Comparison of ENCODE assay signal across 17 cellular contexts in genomic region chr22:47088480-47089145, GRCh38.
"Had no signal": no experiment of that assay in that cellular context is flagged by ENCODE, and none has a peak within 500 bp of the region (broad histone marks: within the 10 kb centered on the region; RNA-seq: fewer than 3 reads in every experiment).

No MANE protein-coding gene starts in this region.

- DNase-seq: activated B cell treated with CpG ODN at 0.5 μM for 24 hours; activated CD4-positive, alpha-beta T cell treated with anti-CD3 and anti-CD28 coated beads for 48 hours; activated CD8-positive, alpha-beta memory T cell treated with anti-CD3 and anti-CD28 coated beads, Interleukin-2, amount 50 U/mL, for 4 hours; activated CD8-positive, alpha-beta T cell treated with anti-CD3 and anti-CD28 coated beads for 36 hours; activated naive CD8-positive, alpha-beta T cell treated with anti-CD3 and anti-CD28 coated beads, Interleukin-2, amount 10 ng/mL, durations not matched to agents 7 days and 5 days; activated T-cell treated with anti-CD3 and anti-CD28 coated beads, Interleukin-2, amount 50 U/mL, for 72 hours; left cardiac atrium; lower lobe of right lung; midbrain; occipital lobe; right cardiac atrium; stimulated activated naive CD8-positive, alpha-beta T cell treated with anti-CD3 and anti-CD28 coated beads, Interleukin-15, amount 100 ng/mL, for 72 hours; T-helper 17 cell; testis; upper lobe of right lung had no signal

- H3K9me3 Mint-ChIP-seq: activated B cell treated with CpG ODN at 0.5 μM for 24 hours; activated naive CD8-positive, alpha-beta T cell treated with anti-CD3 and anti-CD28 coated beads, Interleukin-2, amount 10 ng/mL, durations not matched to agents 7 days and 5 days; activated T-cell treated with anti-CD3 and anti-CD28 coated beads, Interleukin-2, amount 50 U/mL, for 72 hours had no signal

- H3K4me3 ChIP-seq: lower lobe of right lung, smooth muscle cell, testis, upper lobe of right lung had no signal

- H3K36me3 ChIP-seq: lower lobe of right lung, upper lobe of right lung had no signal

- H3K27ac Mint-ChIP-seq: activated B cell treated with CpG ODN at 0.5 μM for 24 hours; activated CD8-positive, alpha-beta T cell treated with anti-CD3 and anti-CD28 coated beads for 36 hours; activated naive CD8-positive, alpha-beta T cell treated with anti-CD3 and anti-CD28 coated beads, Interleukin-2, amount 10 ng/mL, durations not matched to agents 7 days and 5 days; activated T-cell treated with anti-CD3 and anti-CD28 coated beads, Interleukin-2, amount 50 U/mL, for 72 hours; progenitor cell of endocrine pancreas; stimulated activated naive CD8-positive, alpha-beta T cell treated with anti-CD3 and anti-CD28 coated beads, Interleukin-15, amount 100 ng/mL, for 72 hours; T-helper 17 cell had no signal

- H3K4me3 Mint-ChIP-seq: activated B cell treated with CpG ODN at 0.5 μM for 24 hours; activated CD8-positive, alpha-beta T cell treated with anti-CD3 and anti-CD28 coated beads for 36 hours; activated naive CD8-positive, alpha-beta T cell treated with anti-CD3 and anti-CD28 coated beads, Interleukin-2, amount 10 ng/mL, durations not matched to agents 7 days and 5 days; activated T-cell treated with anti-CD3 and anti-CD28 coated beads, Interleukin-2, amount 50 U/mL, for 72 hours; stimulated activated naive CD8-positive, alpha-beta T cell treated with anti-CD3 and anti-CD28 coated beads, Interleukin-15, amount 100 ng/mL, for 72 hours had no signal

- H3K4me1 ChIP-seq: upper lobe of right lung had no signal

- H3K27ac ChIP-seq: lower lobe of right lung, testis, upper lobe of right lung had no signal

- H3K27me3 Mint-ChIP-seq: activated B cell treated with CpG ODN at 0.5 μM for 24 hours; activated CD8-positive, alpha-beta T cell treated with anti-CD3 and anti-CD28 coated beads for 36 hours; activated naive CD8-positive, alpha-beta T cell treated with anti-CD3 and anti-CD28 coated beads, Interleukin-2, amount 10 ng/mL, durations not matched to agents 7 days and 5 days; stimulated activated naive CD8-positive, alpha-beta T cell treated with anti-CD3 and anti-CD28 coated beads, Interleukin-15, amount 100 ng/mL, for 72 hours; T-helper 17 cell had no signal

- H3K27me3 ChIP-seq: testis, upper lobe of right lung had no signal

- H3K9me3 ChIP-seq: lower lobe of right lung, testis, upper lobe of right lung had no signal

- ATAC-seq: activated CD8-positive, alpha-beta T cell treated with anti-CD3 and anti-CD28 coated beads for 36 hours; activated T-cell treated with anti-CD3 and anti-CD28 coated beads, Interleukin-2, amount 50 U/mL, for 72 hours; left cardiac atrium; right cardiac atrium; stimulated activated naive CD8-positive, alpha-beta T cell treated with anti-CD3 and anti-CD28 coated beads, Interleukin-15, amount 100 ng/mL, for 72 hours; T-helper 17 cell; upper lobe of right lung had no signal
